20 cellular contexts compared by ENCODE assay signal in genomic region chrX:152074163-152074562, GRCh38.
"Had no signal": no experiment of that assay in that cellular context is flagged by ENCODE, and none has a peak within 500 bp of the region (broad histone marks: within the 10 kb centered on the region; RNA-seq: fewer than 3 reads in every experiment).

No MANE protein-coding gene starts in this region.

- H3K4me3 Mint-ChIP-seq: dendritic cell treated with granulocyte-macrophage colony-stimulating factor and Interleukin-4, amounts not matched to agents 40 ng/mL and 50 ng/mL, for 4 days; effector memory CD8-positive, alpha-beta T cell; naive thymus-derived CD4-positive, alpha-beta T cell; nephron progenitor cell had no signal

- H3K27ac Mint-ChIP-seq: dendritic cell treated with granulocyte-macrophage colony-stimulating factor and Interleukin-4, amounts not matched to agents 40 ng/mL and 50 ng/mL, for 4 days; effector memory CD8-positive, alpha-beta T cell; naive thymus-derived CD4-positive, alpha-beta T cell; nephron progenitor cell had no signal

- FAIRE-seq: keratinocyte had no signal

- H3K4me3 ChIP-seq: esophagus muscularis mucosa, gastroesophageal sphincter, right atrium auricular region, sigmoid colon, stomach, thoracic aorta, transverse colon had no signal

- H3K4me1 Mint-ChIP-seq: naive thymus-derived CD4-positive, alpha-beta T cell; nephron progenitor cell had no signal

- H3K36me3 Mint-ChIP-seq: naive thymus-derived CD4-positive, alpha-beta T cell had no signal

- DNase-seq: effector memory CD8-positive, alpha-beta T cell; foreskin fibroblast; glutamatergic neuron; left colon; mammary epithelial cell; naive thymus-derived CD4-positive, alpha-beta T cell; nephron progenitor cell; sigmoid colon; small intestine; stimulated activated CD4-positive, alpha-beta T cell treated with anti-CD3 and anti-CD28 coated beads, Interleukin-12 subunit alpha, Interleukin-12 subunit beta, amount 100 ng/mL, for 4 hours; stimulated activated naive CD4-positive, alpha-beta T cell; stomach; substantia nigra; transverse colon had no signal

- ATAC-seq: effector memory CD8-positive, alpha-beta T cell; gastroesophageal sphincter; left colon; naive thymus-derived CD4-positive, alpha-beta T cell had no signal

- H3K27me3 Mint-ChIP-seq: dendritic cell treated with granulocyte-macrophage colony-stimulating factor and Interleukin-4, amounts not matched to agents 40 ng/mL and 50 ng/mL, for 4 days; effector memory CD8-positive, alpha-beta T cell; naive thymus-derived CD4-positive, alpha-beta T cell had no signal

- H3K9me3 Mint-ChIP-seq: dendritic cell treated with granulocyte-macrophage colony-stimulating factor and Interleukin-4, amounts not matched to agents 40 ng/mL and 50 ng/mL, for 4 days had no signal
